1 cellular context compared by ENCODE assay signal in the genomic region with DNA sequence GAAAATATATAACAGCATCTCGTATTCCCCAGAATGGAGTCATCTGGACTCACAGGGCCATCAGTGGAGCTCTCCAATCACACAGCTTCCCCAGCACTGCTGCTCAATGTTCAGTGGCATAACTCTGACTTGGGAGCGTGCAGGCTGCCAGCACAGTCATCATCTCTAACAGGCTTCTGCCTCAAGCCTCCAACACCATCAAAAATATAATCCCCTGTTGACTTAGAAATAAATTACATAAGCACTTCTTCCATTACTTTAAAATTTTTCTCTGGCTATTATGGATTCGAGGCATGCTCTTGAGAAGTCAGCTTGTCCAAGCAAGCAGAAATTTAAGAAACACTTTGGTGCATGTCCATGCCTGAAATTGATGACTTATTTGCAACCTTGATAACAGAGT.
TF ChIP-seq lines count a peak whose summit lies in the region.

No MANE protein-coding gene starts in this region.

TF ChIP-seq in IMR-90, 13 proteins besides CTCF, POLR2A, EP300 and RAD21:
- TF ChIP-seq, protein P1, sequence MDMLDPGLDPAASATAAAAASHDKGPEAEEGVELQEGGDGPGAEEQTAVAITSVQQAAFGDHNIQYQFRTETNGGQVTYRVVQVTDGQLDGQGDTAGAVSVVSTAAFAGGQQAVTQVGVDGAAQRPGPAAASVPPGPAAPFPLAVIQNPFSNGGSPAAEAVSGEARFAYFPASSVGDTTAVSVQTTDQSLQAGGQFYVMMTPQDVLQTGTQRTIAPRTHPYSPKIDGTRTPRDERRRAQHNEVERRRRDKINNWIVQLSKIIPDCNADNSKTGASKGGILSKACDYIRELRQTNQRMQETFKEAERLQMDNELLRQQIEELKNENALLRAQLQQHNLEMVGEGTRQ (IDR thresholded peaks at IDR 0.05; ENCODE audit: low read depth, low read length), result no peak
- TF ChIP-seq FOS (IDR thresholded peaks at IDR 0.05; ENCODE audit: low read depth, low read length), result no peak
- no peak for TF ChIP-seq RCOR1 (IDR thresholded peaks at IDR 0.05; ENCODE audit: insufficient replicate concordance, low read length)
- no peak for TF ChIP-seq CHD1 (IDR thresholded peaks at IDR 0.05; ENCODE audit: low read depth, low read length)
- no peak for TF ChIP-seq BHLHE40 (IDR thresholded peaks at IDR 0.05; ENCODE audit: low read depth, low read length)
- no peak for TF ChIP-seq RFX5 (IDR thresholded peaks at IDR 0.05; ENCODE audit: low read depth, low read length)
- TF ChIP-seq MAZ (IDR thresholded peaks at IDR 0.05; ENCODE audit: borderline replicate concordance, low read depth, low read length), result no peak
- TF ChIP-seq SMC3 (IDR thresholded peaks at IDR 0.05; ENCODE audit: low read depth, low read length), result no peak
- no peak for TF ChIP-seq MXI1 (IDR thresholded peaks at IDR 0.05; ENCODE audit: borderline replicate concordance, low read depth, low read length)
- TF ChIP-seq MAFK (IDR thresholded peaks at IDR 0.05; ENCODE audit: low read depth, low read length), result no peak
- no peak for TF ChIP-seq NFE2L2 (IDR thresholded peaks at IDR 0.05; ENCODE audit: low read depth, low read length)
- TF ChIP-seq, protein P2, sequence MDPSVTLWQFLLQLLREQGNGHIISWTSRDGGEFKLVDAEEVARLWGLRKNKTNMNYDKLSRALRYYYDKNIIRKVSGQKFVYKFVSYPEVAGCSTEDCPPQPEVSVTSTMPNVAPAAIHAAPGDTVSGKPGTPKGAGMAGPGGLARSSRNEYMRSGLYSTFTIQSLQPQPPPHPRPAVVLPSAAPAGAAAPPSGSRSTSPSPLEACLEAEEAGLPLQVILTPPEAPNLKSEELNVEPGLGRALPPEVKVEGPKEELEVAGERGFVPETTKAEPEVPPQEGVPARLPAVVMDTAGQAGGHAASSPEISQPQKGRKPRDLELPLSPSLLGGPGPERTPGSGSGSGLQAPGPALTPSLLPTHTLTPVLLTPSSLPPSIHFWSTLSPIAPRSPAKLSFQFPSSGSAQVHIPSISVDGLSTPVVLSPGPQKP (IDR thresholded peaks at IDR 0.05; ENCODE audit: borderline replicate concordance, low read depth, low read length), result no peak
- no peak for TF ChIP-seq CEBPB (IDR thresholded peaks at IDR 0.05; ENCODE audit: low read depth, low read length)
TF ChIP-seq in IMR-90: peak in this region for 0.
